8 cellular contexts compared by ENCODE assay signal in the genomic region with DNA sequence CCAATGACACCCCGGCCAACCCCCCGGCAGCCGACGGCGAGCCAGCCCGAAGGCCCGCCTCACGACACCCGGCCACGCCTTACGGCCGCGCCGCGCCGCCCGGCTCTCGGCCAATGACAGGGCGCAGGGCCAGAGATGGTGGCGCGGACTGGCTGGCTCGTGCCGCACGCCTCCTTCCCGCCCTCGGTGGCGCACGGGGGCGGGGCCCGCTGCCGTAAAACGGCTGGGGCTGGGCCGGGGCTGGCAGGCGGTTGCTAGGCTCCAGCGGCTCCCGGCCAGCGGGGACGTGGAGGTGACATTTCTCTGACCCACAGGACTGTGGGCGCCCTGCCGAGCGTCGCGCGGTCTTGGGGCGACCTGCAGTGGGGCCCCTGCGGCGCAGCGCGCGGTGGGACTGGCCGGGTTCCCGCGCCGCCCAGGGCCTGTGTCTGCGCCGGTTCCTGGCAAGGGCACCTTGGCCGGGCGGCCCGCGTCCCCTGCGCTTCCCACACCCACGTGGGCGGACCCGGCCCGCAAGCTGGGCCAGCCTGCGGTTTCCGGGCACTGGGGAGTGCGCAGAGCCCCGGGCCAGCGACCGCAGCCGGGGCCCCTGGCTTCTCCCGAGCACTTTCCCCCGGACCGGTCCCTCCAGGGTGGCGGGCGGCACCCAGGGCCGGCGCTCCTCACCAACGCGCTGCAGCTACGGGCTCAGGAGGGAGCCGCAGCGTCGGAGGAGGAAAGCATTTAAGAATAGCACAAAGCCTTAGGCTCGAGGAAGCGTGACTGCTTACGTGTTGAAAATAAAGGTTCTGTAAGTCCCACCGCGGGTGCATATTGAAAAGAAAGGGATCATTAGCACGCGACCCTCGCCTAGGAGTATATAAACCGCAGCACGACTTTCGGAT. TPM values are rescaled to one million over a fixed set of nuclear protein-coding genes. Genes with fewer than 3 reads are reported as not detected.
DNase-seq lines count a peak whose midpoint lies in the region; ATAC-seq and TF ChIP-seq lines count a peak whose summit lies in the region.

A gene (minus strand): TSS at position 8 of the 884 bp plus-strand sequence. CDS start 64 bp downstream, outside the sequence.

- no peaks in the 10 kb centered on the region for H4K20me1 ChIP-seq in PC-9 (ENCODE audit: insufficient read depth)

- H3K79me2 ChIP-seq in PC-9 (ENCODE audit: low read depth): no peaks in the 10 kb centered on the region

- no peaks in the 10 kb centered on the region for H3K27me3 ChIP-seq in PC-9 (ENCODE audit: insufficient read depth, low read depth)

- peak within 1 kb of the TSS; percentile 97 for H3K4me2 ChIP-seq in PC-9

- H3F3A ChIP-seq in PC-9 (ENCODE audit: insufficient read depth, low read depth): peaks cover 18% of the 10 kb centered on the region

- H3K4me1 ChIP-seq in PC-9 (replicated peaks; ENCODE audit: insufficient read depth): 0 out of 2 replicates have a peak, but pooled peaks cover 5% of the 10 kb centered on the region

- TF ChIP-seq CTCF in PC-9 (conservative IDR thresholded peaks at IDR 0.05): no peak
- no peak for TF ChIP-seq CTCF in epithelial cell of proximal tubule (conservative IDR thresholded peaks at IDR 0.05; ENCODE audit: low read depth, low read length)

- peak within 1 kb of the TSS; percentile 94 for H2AFZ ChIP-seq in PC-9

- H3K27ac ChIP-seq in PC-9: peak within 1 kb of the TSS; percentile 80

- no peaks in the 10 kb centered on the region for H3K9me3 ChIP-seq in PC-9 (ENCODE audit: insufficient read depth, low read depth)

- H3K9me2 ChIP-seq in PC-9 (ENCODE audit: insufficient read depth): no peaks in the 10 kb centered on the region

- ATAC-seq in GM21723 (IDR thresholded peaks at IDR 0.05; ENCODE audit: unreplicated experiment): peak; percentile 89

- POLR2A ChIA-PET in PC-9 (lab: Charles Lee; ENCODE audit: unreplicated experiment): no interaction called here

- in situ Hi-C loops in KBM-7 (cut with MboI; ENCODE audit: low pct_unique_long_range_greater_than_20kb, low sequenced_read_pairs): no loop called here

- DNase-seq in DMS53 (lab: John Stamatoyannopoulos, UW): peak; percentile 97
- peak; percentile 97 for DNase-seq in KBM-7
- peak; percentile 80 to 93 for DNase-seq in PC-9
- peak; percentile 95 for DNase-seq in activated T-cell treated with anti-CD3 and anti-CD28 coated beads, Interleukin-2, amount 50 U/mL, for 1 hour
- DNase-seq in epithelial cell of proximal tubule (ENCODE audit: low read depth): peak; percentile 46
- DNase-seq in mucosa of gallbladder (ENCODE audit: low spot score): peak; percentile 97
- peak; percentile 94 for DNase-seq in stimulated activated CD8-positive, alpha-beta memory T cell treated with anti-CD3 and anti-CD28 coated beads, Interleukin-4, amount 100 ng/mL, for 24 hours (ENCODE audit: low read depth)

- no peaks in the 10 kb centered on the region for H3K36me3 ChIP-seq in PC-9 (ENCODE audit: low read depth)

- intact Hi-C loops in PC-9 (cut with micrococcal nuclease; ENCODE audit: unreplicated experiment): loop anchor here (2.0 to 5.0 kb wide), 4 partner anchors 40 to 616 kb away; a partner anchor contains a TSS

- TSS peak; percentile 52 for BruUV-seq in PC-9 (replicated peaks; lab: Mats Ljungman, UMichigan)

- CTCF ChIA-PET in PC-9 (lab: Charles Lee): no interaction called here

- H3K4me3 ChIP-seq in PC-9 (peak within 1 kb of the TSS; percentile 97), epithelial cell of proximal tubule (ENCODE audit: low read depth, low read length) (peak within 1 kb of the TSS; percentile 86)

RNA-seq across cellular contexts. Expression of the gene that starts here (rescaled TPM):
- total RNA-seq in PC-9 (2021) (7.4 and 13.3 TPM in 2 replicates), epithelial cell of proximal tubule (20.4 and 21.2 TPM in 2 replicates), mucosa of gallbladder (45.9 TPM)

Comparison
In these comparisons a context has a peak if more than half of its experiments do, and no peak if none do; other contexts are left out.
1. Peak in every context shown above with its lines: DNase-seq, ATAC-seq, H3K4me3 ChIP-seq and H3K27ac ChIP-seq.
2. DNase-seq: peak in every context shown above with its lines; median percentile 97 in DMS53; 97 in KBM-7; 97 in mucosa of gallbladder; 95 in activated T-cell treated with anti-CD3 and anti-CD28 coated beads, Interleukin-2, amount 50 U/mL, for 1 hour; 94 in stimulated activated CD8-positive, alpha-beta memory T cell treated with anti-CD3 and anti-CD28 coated beads, Interleukin-4, amount 100 ng/mL, for 24 hours; 86 in PC-9; 46 in epithelial cell of proximal tubule.